ENCODE assay signal across 1 cellular context in genomic region chr14:24678801-24679247, GRCh38.
TF ChIP-seq lines count a peak whose summit lies in the region.

No MANE protein-coding gene starts in this region.

TF ChIP-seq in HepG2, 621 proteins besides CTCF, POLR2A, EP300 and RAD21 (continued from another document):
- TF ChIP-seq ZHX2 (IDR thresholded peaks at IDR 0.05; ENCODE audit: low read depth), result no peak
- TF ChIP-seq ZHX2 (CRISPR knock-in tag; IDR thresholded peaks at IDR 0.05; ENCODE audit: borderline replicate concordance), result no peak
- no peak for TF ChIP-seq NCOA5 (CRISPR knock-in tag; IDR thresholded peaks at IDR 0.05)
- TF ChIP-seq PAXIP1 (CRISPR knock-in tag; conservative IDR thresholded peaks at IDR 0.05), result no peak
- TF ChIP-seq TOE1 (CRISPR knock-in tag; IDR thresholded peaks at IDR 0.05), result no peak
- TF ChIP-seq PCBP2 (optimal IDR thresholded peaks at IDR 0.05; ENCODE audit: low read depth, low read length, poor library complexity, severe bottlenecking), result no peak
- TF ChIP-seq ZNF296 (CRISPR knock-in tag; conservative IDR thresholded peaks at IDR 0.05), result no peak
- peak; percentile 78 for TF ChIP-seq KAT8 (CRISPR knock-in tag; IDR thresholded peaks at IDR 0.05)
- TF ChIP-seq, protein P1, sequence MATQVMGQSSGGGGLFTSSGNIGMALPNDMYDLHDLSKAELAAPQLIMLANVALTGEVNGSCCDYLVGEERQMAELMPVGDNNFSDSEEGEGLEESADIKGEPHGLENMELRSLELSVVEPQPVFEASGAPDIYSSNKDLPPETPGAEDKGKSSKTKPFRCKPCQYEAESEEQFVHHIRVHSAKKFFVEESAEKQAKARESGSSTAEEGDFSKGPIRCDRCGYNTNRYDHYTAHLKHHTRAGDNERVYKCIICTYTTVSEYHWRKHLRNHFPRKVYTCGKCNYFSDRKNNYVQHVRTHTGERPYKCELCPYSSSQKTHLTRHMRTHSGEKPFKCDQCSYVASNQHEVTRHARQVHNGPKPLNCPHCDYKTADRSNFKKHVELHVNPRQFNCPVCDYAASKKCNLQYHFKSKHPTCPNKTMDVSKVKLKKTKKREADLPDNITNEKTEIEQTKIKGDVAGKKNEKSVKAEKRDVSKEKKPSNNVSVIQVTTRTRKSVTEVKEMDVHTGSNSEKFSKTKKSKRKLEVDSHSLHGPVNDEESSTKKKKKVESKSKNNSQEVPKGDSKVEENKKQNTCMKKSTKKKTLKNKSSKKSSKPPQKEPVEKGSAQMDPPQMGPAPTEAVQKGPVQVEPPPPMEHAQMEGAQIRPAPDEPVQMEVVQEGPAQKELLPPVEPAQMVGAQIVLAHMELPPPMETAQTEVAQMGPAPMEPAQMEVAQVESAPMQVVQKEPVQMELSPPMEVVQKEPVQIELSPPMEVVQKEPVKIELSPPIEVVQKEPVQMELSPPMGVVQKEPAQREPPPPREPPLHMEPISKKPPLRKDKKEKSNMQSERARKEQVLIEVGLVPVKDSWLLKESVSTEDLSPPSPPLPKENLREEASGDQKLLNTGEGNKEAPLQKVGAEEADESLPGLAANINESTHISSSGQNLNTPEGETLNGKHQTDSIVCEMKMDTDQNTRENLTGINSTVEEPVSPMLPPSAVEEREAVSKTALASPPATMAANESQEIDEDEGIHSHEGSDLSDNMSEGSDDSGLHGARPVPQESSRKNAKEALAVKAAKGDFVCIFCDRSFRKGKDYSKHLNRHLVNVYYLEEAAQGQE (IDR thresholded peaks at IDR 0.05; ENCODE audit: borderline replicate concordance in 1 of 2, low read depth in 1 of 2, low read length in 2 of 2), result 0 out of 4 replicates have a peak, but pooled peaks of 1 of the 2 experiments have one; percentile 27
- no peak for TF ChIP-seq XBP1 (CRISPR knock-in tag; IDR thresholded peaks at IDR 0.05)
- TF ChIP-seq CENPX (CRISPR knock-in tag; IDR thresholded peaks at IDR 0.05), result no peak
- TF ChIP-seq RXRA (CRISPR knock-in tag; IDR thresholded peaks at IDR 0.05), result no peak
- TF ChIP-seq SMARCC2 (IDR thresholded peaks at IDR 0.05), result no peak
- no peak for TF ChIP-seq ZBTB8A (CRISPR knock-in tag; IDR thresholded peaks at IDR 0.05; ENCODE audit: borderline replicate concordance, low read depth)
- TF ChIP-seq, protein P2, sequence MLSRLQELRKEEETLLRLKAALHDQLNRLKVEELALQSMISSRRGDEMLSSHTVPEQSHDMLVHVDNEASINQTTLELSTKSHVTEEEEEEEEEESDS (CRISPR knock-in tag; IDR thresholded peaks at IDR 0.05; ENCODE audit: borderline replicate concordance), result no peak
- peak; percentile 67 for TF ChIP-seq ZNF501 (CRISPR knock-in tag; IDR thresholded peaks at IDR 0.05)
- peak; percentile 71 for TF ChIP-seq SIN3B (IDR thresholded peaks at IDR 0.05; ENCODE audit: low read length)
- TF ChIP-seq, protein P3, sequence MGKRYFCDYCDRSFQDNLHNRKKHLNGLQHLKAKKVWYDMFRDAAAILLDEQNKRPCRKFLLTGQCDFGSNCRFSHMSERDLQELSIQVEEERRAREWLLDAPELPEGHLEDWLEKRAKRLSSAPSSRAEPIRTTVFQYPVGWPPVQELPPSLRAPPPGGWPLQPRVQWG (CRISPR knock-in tag; IDR thresholded peaks at IDR 0.05; ENCODE audit: borderline replicate concordance, low read depth), result no peak
- TF ChIP-seq ZNF350 (CRISPR knock-in tag; IDR thresholded peaks at IDR 0.05; ENCODE audit: borderline replicate concordance, low read depth), result no peak
- TF ChIP-seq TFAP4 (IDR thresholded peaks at IDR 0.05; ENCODE audit: borderline replicate concordance, low read depth), result 0 out of 2 replicates have a peak, but pooled peaks have one; percentile 8
- 0 out of 2 replicates have a peak, but pooled peaks have one; percentile 55 for TF ChIP-seq RFXAP (CRISPR knock-in tag; IDR thresholded peaks at IDR 0.05; ENCODE audit: borderline replicate concordance)
- TF ChIP-seq ZNF543 (CRISPR knock-in tag; IDR thresholded peaks at IDR 0.05), result no peak
- peak; percentile 29; the same call in 1 of the 2 replicates for TF ChIP-seq ZSCAN20 (CRISPR knock-in tag; IDR thresholded peaks at IDR 0.05; ENCODE audit: borderline replicate concordance)
- peak; percentile 97 for TF ChIP-seq SMC3 (IDR thresholded peaks at IDR 0.05; ENCODE audit: low read length)
- TF ChIP-seq MBNL3 (CRISPR knock-in tag; conservative IDR thresholded peaks at IDR 0.05), result no peak
- no peak for TF ChIP-seq ZNF326 (CRISPR knock-in tag; IDR thresholded peaks at IDR 0.05; ENCODE audit: borderline replicate concordance)
- no peak for TF ChIP-seq ZNF335 (CRISPR knock-in tag; IDR thresholded peaks at IDR 0.05)
- TF ChIP-seq MYNN (CRISPR knock-in tag; IDR thresholded peaks at IDR 0.05; ENCODE audit: low read depth), result no peak
- no peak for TF ChIP-seq ZBTB39 (CRISPR knock-in tag; IDR thresholded peaks at IDR 0.05)
- peak; percentile 87; the same call in 1 of the 2 replicates for TF ChIP-seq ZBTB7B (CRISPR knock-in tag; IDR thresholded peaks at IDR 0.05)
- TF ChIP-seq, protein P4, sequence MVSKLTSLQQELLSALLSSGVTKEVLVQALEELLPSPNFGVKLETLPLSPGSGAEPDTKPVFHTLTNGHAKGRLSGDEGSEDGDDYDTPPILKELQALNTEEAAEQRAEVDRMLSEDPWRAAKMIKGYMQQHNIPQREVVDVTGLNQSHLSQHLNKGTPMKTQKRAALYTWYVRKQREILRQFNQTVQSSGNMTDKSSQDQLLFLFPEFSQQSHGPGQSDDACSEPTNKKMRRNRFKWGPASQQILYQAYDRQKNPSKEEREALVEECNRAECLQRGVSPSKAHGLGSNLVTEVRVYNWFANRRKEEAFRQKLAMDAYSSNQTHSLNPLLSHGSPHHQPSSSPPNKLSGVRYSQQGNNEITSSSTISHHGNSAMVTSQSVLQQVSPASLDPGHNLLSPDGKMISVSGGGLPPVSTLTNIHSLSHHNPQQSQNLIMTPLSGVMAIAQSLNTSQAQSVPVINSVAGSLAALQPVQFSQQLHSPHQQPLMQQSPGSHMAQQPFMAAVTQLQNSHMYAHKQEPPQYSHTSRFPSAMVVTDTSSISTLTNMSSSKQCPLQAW (CRISPR knock-in tag; IDR thresholded peaks at IDR 0.05), result 0 out of 2 replicates have a peak, but pooled peaks have one; percentile 39
